Comparison of ENCODE assay signal across 16 cellular contexts in genomic region chr12:3641428-3641883, GRCh38.
DNase-seq lines count a peak whose midpoint lies in the region; ATAC-seq, FAIRE-seq and TF ChIP-seq lines count a peak whose summit lies in the region.
"Had no signal": no experiment of that assay in that cellular context is flagged by ENCODE, and none has a peak within 500 bp of the region (broad histone marks: within the 10 kb centered on the region; RNA-seq: fewer than 3 reads in every experiment).

No MANE protein-coding gene starts in this region.

- intact Hi-C loops in tibial artery (cut with DNase I; ENCODE audit: low total_unique reads): no loop called here

- H3K27ac ChIP-seq in A549 (no peak overlapping the region), tibial artery (no peak overlapping the region)
- H3K27ac ChIP-seq: gastrocnemius medialis, parathyroid adenoma had no signal

- CTCF ChIA-PET in A549 (lab: Yijun Ruan, JAX): interaction anchor here (0.5 to 1.9 kb wide), 4 partner anchors 16 to 341 kb away, joined by 3 to 9 read pairs (median 4); no protein-coding TSS in a partner anchor

- no peaks in the 10 kb centered on the region for H3K27me3 ChIP-seq in tibial artery
- H3K27me3 ChIP-seq: gastrocnemius medialis had no signal

- POLR2A ChIA-PET in A549 (lab: Yijun Ruan, JAX): no interaction called here

- TF ChIP-seq RAD21 in A549 (conservative IDR thresholded peaks at IDR 0.05 in 1 of 2, IDR thresholded peaks at IDR 0.05 in 1 of 2): no peak

- DNase-seq in A549 (ENCODE audit: low read depth in 1 of 2, low spot score in 1 of 2) (peak in 1 of 2 experiments; percentile 47), HFFc6 (peak; percentile 82), amniotic stem cell (lab: John Stamatoyannopoulos, UW) (peak; percentile 41), islet precursor cell (peak; percentile 92), NCI-H774 (lab: John Stamatoyannopoulos, UW) (no peak), COLO668 (lab: John Stamatoyannopoulos, UW; ENCODE audit: unreplicated experiment) (no peak), tibial artery (no peak), HuH-7 (ENCODE audit: low spot score) (no peak)
- DNase-seq: activated CD4-positive, CD25-positive, alpha-beta regulatory T cell treated with anti-CD3 and anti-CD28 coated beads, Interleukin-2, amount 50 U/mL, for 72 hours; activated T-cell treated with anti-CD3 and anti-CD28 coated beads, Interleukin-2, amount 50 U/mL, for 72 hours; gastrocnemius medialis; GOT3 had no signal

- peak overlapping the region; percentile 15; the same call in 1 of the 2 replicates for H3K4me3 Mint-ChIP-seq in HFFc6
- H3K4me3 Mint-ChIP-seq: activated T-cell treated with anti-CD3 and anti-CD28 coated beads, Interleukin-2, amount 50 U/mL, for 72 hours; B cell; central memory CD8-positive, alpha-beta T cell had no signal

- H3K36me3 Mint-ChIP-seq in HFFc6 (ENCODE audit: low read depth): no peaks in the 10 kb centered on the region

- H3K4me2 ChIP-seq in A549: peak overlapping the region; percentile 28; the same call in 2 of the 3 replicates

- TF ChIP-seq CTCF in A549 (IDR thresholded peaks at IDR 0.05) (no peak), HFFc6 (IDR thresholded peaks at IDR 0.05) (no peak), tibial artery (IDR thresholded peaks at IDR 0.05) (no peak)

- H3K36me3 ChIP-seq in tibial artery: peaks cover 0 to 8% (median 0%) of the 10 kb centered on the region in 3 donors
- H3K36me3 ChIP-seq: gastrocnemius medialis had no signal

- no peak for FAIRE-seq in A549 (lab: Jason Lieb, UNC)
- FAIRE-seq: K562 had no signal

- ATAC-seq in A549: peak; percentile 59 to 87; a peak in 5 of 6 replicates
- ATAC-seq: activated T-cell treated with anti-CD3 and anti-CD28 coated beads, Interleukin-2, amount 50 U/mL, for 72 hours; K562 had no signal

- H3K27me3 Mint-ChIP-seq in HFFc6 (ENCODE audit: insufficient read depth): peaks cover 34% of the 10 kb centered on the region
- H3K27me3 Mint-ChIP-seq: B cell; central memory CD8-positive, alpha-beta T cell had no signal

- H3K9me3 ChIP-seq in A549 (no peaks in the 10 kb centered on the region), tibial artery (no peaks in the 10 kb centered on the region)
- H3K9me3 ChIP-seq: gastrocnemius medialis had no signal

- H3K27ac Mint-ChIP-seq in HFFc6: peak overlapping the region; percentile 42; the same call in 1 of the 2 replicates
- H3K27ac Mint-ChIP-seq: activated T-cell treated with anti-CD3 and anti-CD28 coated beads, Interleukin-2, amount 50 U/mL, for 72 hours; B cell had no signal

- 27% methylated on average over 2 of the region's 2 CpGs for WGBS in A549 (ENCODE audit: missing lambda C conversion rate)

- TF ChIP-seq POLR2A in A549 (IDR thresholded peaks at IDR 0.05; ENCODE audit: low read length): no peak

- 0 out of 3 replicates have a peak, but pooled peaks cover 3% of the 10 kb centered on the region for H3K4me1 ChIP-seq in A549
- H3K4me1 ChIP-seq in tibial artery: no peaks in the 10 kb centered on the region
- H3K4me1 ChIP-seq: gastrocnemius medialis had no signal

- peaks cover 16% of the 10 kb centered on the region for H3K4me1 Mint-ChIP-seq in HFFc6 (ENCODE audit: low read depth)
- H3K4me1 Mint-ChIP-seq: central memory CD8-positive, alpha-beta T cell had no signal

- no peak overlapping the region for H3K4me3 ChIP-seq in A549
- no peak overlapping the region for H3K4me3 ChIP-seq in tibial artery
- H3K4me3 ChIP-seq: gastrocnemius medialis, K562 had no signal

- no peaks in the 10 kb centered on the region for H3K9me3 Mint-ChIP-seq in HFFc6
- H3K9me3 Mint-ChIP-seq: activated T-cell treated with anti-CD3 and anti-CD28 coated beads, Interleukin-2, amount 50 U/mL, for 72 hours; central memory CD8-positive, alpha-beta T cell had no signal

- no peak for TF ChIP-seq EP300 in A549 (IDR thresholded peaks at IDR 0.05)

TF ChIP-seq in A549, 52 proteins besides CTCF, POLR2A, EP300 and RAD21:
- TF ChIP-seq HOXB13 (CRISPR knock-in tag; IDR thresholded peaks at IDR 0.05; ENCODE audit: low read depth) (no peak), GATA3 (IDR thresholded peaks at IDR 0.05; ENCODE audit: borderline replicate concordance) (peak; percentile 73; the same call in 1 of the 2 replicates)

Comparison
In these comparisons a context has a peak if more than half of its experiments do, and no peak if none do; other contexts are left out.
1. DNase-seq: peak in HFFc6 (single experiment), amniotic stem cell (single experiment) and islet precursor cell (single experiment); none in NCI-H774 (single experiment), COLO668 (single experiment), tibial artery (0 of 2) and HuH-7 (single experiment).